8 cellular contexts compared by ENCODE assay signal in genomic region chr15:31392761-31393401, GRCh38.
DNase-seq lines count a peak whose midpoint lies in the region; ATAC-seq, FAIRE-seq and TF ChIP-seq lines count a peak whose summit lies in the region.

No MANE protein-coding gene starts in this region.

- no peaks in the 10 kb centered on the region for H3K36me3 ChIP-seq in bronchial epithelial cell (ENCODE audit: control insufficient read depth, insufficient read depth, low read length)

- no peaks in the 10 kb centered on the region for H3K9me3 ChIP-seq in mononuclear cell (ENCODE audit: low read depth, low read length)

- H3K4me3 ChIP-seq in bronchial epithelial cell (ENCODE audit: low read depth, low read length) (peak overlapping the region; percentile 63), mononuclear cell (ENCODE audit: low read length) (peak overlapping the region; percentile 56)

- no peaks in the 10 kb centered on the region for H3K27me3 ChIP-seq in bronchial epithelial cell (ENCODE audit: control insufficient read depth, insufficient read depth, low read length)
- H3K27me3 ChIP-seq in mononuclear cell (ENCODE audit: insufficient read depth, low read length) = peaks cover 3% of the 10 kb centered on the region

- peak; percentile 9 for DNase-seq in AG20443 (ENCODE audit: low spot score)
- no peak for DNase-seq in bronchial epithelial cell (ENCODE audit: low read depth)
- DNase-seq in NCI-H1436 treated with DMSO at 0.1 percent for 48 hours (lab: John Stamatoyannopoulos, UW) = no peak
- no peak for DNase-seq in ureter (ENCODE audit: low spot score)
- DNase-seq in NCI-H345 (lab: John Stamatoyannopoulos, UW) = no peak

- FAIRE-seq in bronchial epithelial cell (lab: Jason Lieb, UNC) = no peak

- peaks cover 22% of the 10 kb centered on the region for H3K4me1 ChIP-seq in mononuclear cell (ENCODE audit: insufficient read depth, low read length)

- no peak for TF ChIP-seq CTCF in bronchial epithelial cell (IDR thresholded peaks at IDR 0.05; ENCODE audit: insufficient read depth, low read length, severe bottlenecking)

- ATAC-seq in GM19328 (IDR thresholded peaks at IDR 0.05; ENCODE audit: unreplicated experiment) (peak; percentile 29), HG03460 (IDR thresholded peaks at IDR 0.05; ENCODE audit: unreplicated experiment) (peak; percentile 40)
